ENCODE assay signal across 10 cellular contexts in genomic region chr11:35141034-35141433, GRCh38. TPM values are rescaled to one million over a fixed set of nuclear protein-coding genes. Genes with fewer than 3 reads are reported as not detected.
DNase-seq lines count a peak whose midpoint lies in the region; ATAC-seq, FAIRE-seq and TF ChIP-seq lines count a peak whose summit lies in the region.
"Had no signal": no experiment of that assay in that cellular context is flagged by ENCODE, and none has a peak within 500 bp of the region (broad histone marks: within the 10 kb centered on the region; RNA-seq: fewer than 3 reads in every experiment).

No MANE protein-coding gene starts in this region.

- TF ChIP-seq CTCF in right atrium auricular region (IDR thresholded peaks at IDR 0.05) (no peak), astrocyte (IDR thresholded peaks at IDR 0.05; ENCODE audit: insufficient read depth, low read depth, low read length) (no peak), uterus (IDR thresholded peaks at IDR 0.05) (no peak)

- intact Hi-C loops in Right ventricle myocardium inferior (cut with DNase I) (no loop called here), uterus (cut with DNase I; ENCODE audit: low total_unique reads) (no loop called here)

- H3K27ac ChIP-seq in right atrium auricular region (peak overlapping the region; percentile 52 to 54), astrocyte (ENCODE audit: low read depth, low read length) (peak overlapping the region; percentile 94), uterus (peak overlapping the region; percentile 97 to 100), SJCRH30 (no peak overlapping the region)

- H3K4me2 ChIP-seq in astrocyte (ENCODE audit: low read length), result peak overlapping the region; percentile 95

- no peak for DNase-seq in right atrium auricular region (ENCODE audit: low spot score)
- no peak for DNase-seq in Right ventricle myocardium inferior (ENCODE audit: missing footprints)
- DNase-seq in astrocyte (ENCODE audit: low read depth), result no peak
- DNase-seq in medulla oblongata (ENCODE audit: extremely low spot score), result peak; percentile 33
- DNase-seq in uterus, result no peak
- no peak for DNase-seq in NCI-H146 (lab: John Stamatoyannopoulos, UW)
- no peak for DNase-seq in SJCRH30
- DNase-seq in HAP-1 (ENCODE audit: low spot score in 2 of 2), result no peak
- DNase-seq: activated CD4-positive, alpha-beta T cell treated with anti-CD3 and anti-CD28 coated beads, Interleukin-2, amount 50 U/mL, for 4 hours; NCI-H1436 treated with DMSO at 0.1 percent for 48 hours had no signal

- in situ Hi-C loops in HAP-1 (cut with MboI; ENCODE audit: low sequenced_read_pairs), result no loop called here

- H3K9me3 Mint-ChIP-seq in astrocyte (ENCODE audit: unreplicated experiment), result no peaks in the 10 kb centered on the region

- H3K27me3 ChIP-seq in right atrium auricular region, result no peaks in the 10 kb centered on the region
- no peaks in the 10 kb centered on the region for H3K27me3 ChIP-seq in astrocyte (ENCODE audit: insufficient read depth, low read length)
- no peaks in the 10 kb centered on the region for H3K27me3 ChIP-seq in uterus
- H3K27me3 ChIP-seq in SJCRH30, result no peaks in the 10 kb centered on the region
- peaks cover 27% of the 10 kb centered on the region for H3K27me3 ChIP-seq in HAP-1 (ENCODE audit: low read depth)

- no peak for ATAC-seq in Right ventricle myocardium inferior

- no peak overlapping the region for H2AFZ ChIP-seq in astrocyte (ENCODE audit: low read depth, low read length)

- H3K36me3 Mint-ChIP-seq in astrocyte (ENCODE audit: low read depth, unreplicated experiment), result no peaks in the 10 kb centered on the region

- no peak for FAIRE-seq in astrocyte (lab: Jason Lieb, UNC)

- peaks cover 62% of the 10 kb centered on the region for H4K20me1 ChIP-seq in astrocyte (ENCODE audit: insufficient read depth, low read length)

- peaks cover 79% of the 10 kb centered on the region for H3K79me2 ChIP-seq in astrocyte (ENCODE audit: insufficient read depth, low read length)

- H3K9me3 ChIP-seq in right atrium auricular region (no peaks in the 10 kb centered on the region), astrocyte (ENCODE audit: insufficient read depth, low read depth, low read length) (no peaks in the 10 kb centered on the region), uterus (no peaks in the 10 kb centered on the region), SJCRH30 (replicated peaks) (no peaks in the 10 kb centered on the region), HAP-1 (no peaks in the 10 kb centered on the region)

- no peaks in the 10 kb centered on the region for H3K36me3 ChIP-seq in right atrium auricular region
- no peaks in the 10 kb centered on the region for H3K36me3 ChIP-seq in astrocyte (ENCODE audit: insufficient read depth, low read length)
- no peaks in the 10 kb centered on the region for H3K36me3 ChIP-seq in uterus
- H3K36me3 ChIP-seq in SJCRH30, result no peaks in the 10 kb centered on the region
- H3K36me3 ChIP-seq in HAP-1 (replicated peaks), result no peaks in the 10 kb centered on the region

- peak overlapping the region; percentile 95 for H3K4me3 Mint-ChIP-seq in astrocyte (ENCODE audit: unreplicated experiment)

- no peak for TF ChIP-seq POLR2A in uterus (IDR thresholded peaks at IDR 0.05)

- H3K27me3 Mint-ChIP-seq in astrocyte (ENCODE audit: low read depth, unreplicated experiment), result peaks cover 9% of the 10 kb centered on the region

- H3K4me1 Mint-ChIP-seq in astrocyte (ENCODE audit: low read depth, unreplicated experiment), result peaks cover 37% of the 10 kb centered on the region

- no peak overlapping the region for H3K27ac Mint-ChIP-seq in astrocyte (ENCODE audit: unreplicated experiment)

- peak overlapping the region; percentile 98 for H3K9ac ChIP-seq in astrocyte (ENCODE audit: low read length)

- peak overlapping the region; percentile 61 to 70 for H3K4me3 ChIP-seq in right atrium auricular region
- H3K4me3 ChIP-seq in astrocyte (ENCODE audit: insufficient read depth, low read depth, low read length), result peak overlapping the region; percentile 91
- H3K4me3 ChIP-seq in uterus, result peak overlapping the region; percentile 58 to 96
- no peak overlapping the region for H3K4me3 ChIP-seq in SJCRH30
- no peak overlapping the region for H3K4me3 ChIP-seq in HAP-1

- H3K4me1 ChIP-seq in right atrium auricular region (peaks cover 0 to 33% of the 10 kb centered on the region in 2 donors), astrocyte (ENCODE audit: insufficient read depth, low read length) (peaks cover 55% of the 10 kb centered on the region), uterus (no peaks in the 10 kb centered on the region), SJCRH30 (peaks cover 17% of the 10 kb centered on the region), HAP-1 (no peaks in the 10 kb centered on the region)

RNA-seq across cellular contexts. Expression of gene CD44, which starts 2.1 kb away (rescaled TPM):
- total RNA-seq in right atrium auricular region (10 to 100 TPM; 26.8 to 37.3 TPM), Right ventricle myocardium inferior (19.9 TPM), astrocyte (148 and 154 TPM in 2 replicates), uterus (100 to 1,000 TPM; 135 to 636 (median 397) TPM)
- total RNA-seq in SJCRH30 (2014; rRNA removed; shearing (Covaris generic)), result 0.04 and 0.05 TPM in 2 replicates

Comparison
In these comparisons a context has a peak if more than half of its experiments do, and no peak if none do; other contexts are left out.
1. H3K4me3 ChIP-seq: peak in right atrium auricular region (2 of 2), astrocyte (single experiment) and uterus (2 of 2); none in SJCRH30 (single experiment) and HAP-1 (single experiment).
2. RNA of gene CD44, which starts 2.1 kb away (total RNA-seq): 135 to 636 TPM in uterus, 148 to 154 TPM in astrocyte, 26.8 to 37.3 TPM in right atrium auricular region and 19.9 TPM in Right ventricle myocardium inferior (single experiment); 0.04 to 0.05 TPM in SJCRH30; every median in the first group is over 10 times any median in the second.